ENCODE assay signal across 23 cellular contexts in the genomic region with DNA sequence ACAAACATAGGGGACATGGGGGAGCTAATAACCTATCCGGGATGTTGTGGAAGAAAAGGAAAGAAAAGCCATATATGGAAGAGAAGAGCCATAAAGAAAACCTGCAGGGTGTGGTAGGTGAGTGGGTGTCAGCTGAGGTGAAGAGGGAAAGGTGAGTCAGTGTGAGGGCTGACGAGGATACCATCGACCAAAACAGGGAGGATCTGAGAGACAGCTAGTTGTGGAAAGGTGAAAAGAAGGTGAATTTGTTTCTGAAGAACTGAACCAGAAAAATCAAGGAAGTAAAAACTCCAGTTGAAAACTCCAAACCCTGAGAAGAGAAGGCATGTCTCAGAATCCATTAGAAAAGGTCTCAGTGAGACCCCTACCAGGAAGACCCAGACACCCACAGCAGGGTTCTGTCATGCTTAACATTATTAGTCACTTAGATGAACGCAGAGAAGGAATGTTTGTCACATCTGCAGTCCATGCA. TPM values are rescaled to one million over a fixed set of nuclear protein-coding genes. Genes with fewer than 3 reads are reported as not detected.
DNase-seq lines count a peak whose midpoint lies in the region; ATAC-seq and TF ChIP-seq lines count a peak whose summit lies in the region.
"Had no signal": no experiment of that assay in that cellular context is flagged by ENCODE, and none has a peak within 500 bp of the region (broad histone marks: within the 10 kb centered on the region; RNA-seq: fewer than 3 reads in every experiment).

No MANE protein-coding gene starts in this region.

- H3K4me2 ChIP-seq in OCI-LY7 (ENCODE audit: low read length) (peak overlapping the region; percentile 93), neuronal stem cell (ENCODE audit: insufficient read depth, low read length, poor library complexity, severe bottlenecking) (no peak overlapping the region), PC-3 (ENCODE audit: low read length) (no peak overlapping the region)
- H3K4me2 ChIP-seq: KMS-11 had no signal

- no peak overlapping the region for H4K8ac ChIP-seq in neuronal stem cell (ENCODE audit: low read depth, low read length)

- no peaks in the 10 kb centered on the region for H3F3A ChIP-seq in PC-3 (ENCODE audit: low read length, unreplicated experiment)

- H3K27ac Mint-ChIP-seq in stimulated activated naive B cell treated with anti-CD40 and anti-IgM and Interleukin-4, amounts not matched to agents 10 μg/mL and 1 μg/mL and 100 μg/mL, for 72 hours = peak overlapping the region; percentile 88
- H3K27ac Mint-ChIP-seq: activated naive CD4-positive, alpha-beta T cell treated with anti-CD3 and anti-CD28 coated beads, Interleukin-2, amount 10 ng/mL, durations not matched to agents 7 days and 5 days; CD14-positive monocyte had no signal

- no peak overlapping the region for H3K4ac ChIP-seq in neuronal stem cell (ENCODE audit: low read length)

- ATAC-seq in stimulated activated naive B cell treated with anti-CD40 and anti-IgM and Interleukin-4, amounts not matched to agents 10 μg/mL and 1 μg/mL and 100 μg/mL, for 72 hours (replicated peaks) = peak; percentile 33 to 49
- no peak for ATAC-seq in PC-3
- ATAC-seq: heart right ventricle, left cardiac atrium had no signal

- H3K9ac ChIP-seq in neuronal stem cell (ENCODE audit: low read depth, low read length, poor library complexity) (no peak overlapping the region), PC-3 (ENCODE audit: low read length) (no peak overlapping the region)
- H3K9ac ChIP-seq: KMS-11 had no signal

- 71% methylated on average over 4 of the region's 4 CpGs for WGBS in esophagus muscularis mucosa
- no CpG with 5 or more reads among the region's 4 CpGs for WGBS in neuronal stem cell (ENCODE audit: extremely low coverage in 2 of 2, insufficient read length in 2 of 2, insufficient replicate concordance in 1 of 2), 2 donors
- 64 to 72% (median 70%) methylated on average over 4 of the region's 4 CpGs for WGBS in ovary, 3 donors

- intact Hi-C loops in OCI-LY7 (cut with micrococcal nuclease; ENCODE audit: unreplicated experiment) (no loop called here), esophagus muscularis mucosa (cut with DNase I) (no loop called here), ovary (cut with DNase I) (no loop called here), PC-3 (cut with micrococcal nuclease) (no loop called here)

- no peaks in the 10 kb centered on the region for H3K9me2 ChIP-seq in OCI-LY7 (ENCODE audit: insufficient read depth, low read length)
- no peaks in the 10 kb centered on the region for H3K9me2 ChIP-seq in PC-3 (replicated peaks; ENCODE audit: low read length)

- peaks cover 100% of the 10 kb centered on the region for H3K79me2 ChIP-seq in OCI-LY7 (ENCODE audit: insufficient read depth, low read depth, low read length)
- H3K79me2 ChIP-seq in PC-3 (ENCODE audit: low read length) = no peaks in the 10 kb centered on the region

- BruUV-seq in OCI-LY7 (replicated peaks; lab: Mats Ljungman, UMichigan) (no TSS peak), PC-3 (replicated peaks; lab: Mats Ljungman, UMichigan) (no TSS peak)

- no peak for TF ChIP-seq EP300 in esophagus muscularis mucosa (IDR thresholded peaks at IDR 0.05)
- no peak for TF ChIP-seq EP300 in ovary (IDR thresholded peaks at IDR 0.05)

- H3K4me1 ChIP-seq in OCI-LY7 (ENCODE audit: insufficient read depth, low read length, poor library complexity, severe bottlenecking) (peaks cover 64% of the 10 kb centered on the region), esophagus muscularis mucosa (peaks cover 0 to 18% (median 16%) of the 10 kb centered on the region in 4 donors), neuronal stem cell (ENCODE audit: control insufficient read depth in 2 of 2, insufficient read depth in 1 of 2, low read depth in 1 of 2, low read length in 2 of 2) (peaks cover 0 to 6% of the 10 kb centered on the region in 2 donors), ovary (ENCODE audit: insufficient read depth) (no peaks in the 10 kb centered on the region), PC-3 (ENCODE audit: insufficient read depth, low read length) (no peaks in the 10 kb centered on the region)

- DNase-seq in activated CD4-positive, alpha-beta T cell treated with anti-CD3 and anti-CD28 coated beads for 48 hours = peak; percentile 16
- DNase-seq in activated CD4-positive, alpha-beta T cell treated with anti-CD3 and anti-CD28 coated beads, Interleukin-2, amount 50 U/mL, for 4 hours = no peak
- no peak for DNase-seq in OCI-LY7 (ENCODE audit: low spot score)
- peak; percentile 47 for DNase-seq in esophagus muscularis mucosa (ENCODE audit: extremely low spot score)
- DNase-seq in stimulated activated naive B cell treated with anti-CD40 and anti-IgM and Interleukin-4, amounts not matched to agents 10 μg/mL and 1 μg/mL and 100 μg/mL, for 72 hours = no peak
- no peak for DNase-seq in neuronal stem cell (ENCODE audit: low spot score)
- DNase-seq in ovary = no peak
- no peak for DNase-seq in PC-3
- DNase-seq: activated naive CD4-positive, alpha-beta T cell treated with anti-CD3 and anti-CD28 coated beads, Interleukin-2, amount 10 ng/mL, durations not matched to agents 7 days and 5 days; dermis blood vessel endothelial cell; heart right ventricle; left cardiac atrium; NCI-H1105 treated with DMSO at 0.1 percent for 48 hours; NCI-H2227 treated with DMSO at 0.1 percent for 48 hours; NK-92 treated with Interleukin-12 subunit alpha and Interleukin-12 subunit beta, amount 100 ng/mL, for 24 hours; posterior cingulate gyrus; SHP77 treated with DMSO at 0.1 percent for 48 hours; tibial artery had no signal

- no peak overlapping the region for H3K14ac ChIP-seq in neuronal stem cell (ENCODE audit: low read length)

- H2BK12ac ChIP-seq in neuronal stem cell (ENCODE audit: low read length) = no peak overlapping the region

- H3K27ac ChIP-seq in OCI-LY7 (ENCODE audit: low read depth, low read length, poor library complexity, severe bottlenecking) (peak overlapping the region; percentile 13), esophagus muscularis mucosa (replicated peaks in 1 of 4) (no peak overlapping the region), neuronal stem cell (replicated peaks; ENCODE audit: low read length) (no peak overlapping the region), ovary (no peak overlapping the region), PC-3 (ENCODE audit: low read length) (no peak overlapping the region)
- H3K27ac ChIP-seq: heart right ventricle, KMS-11, tibial artery had no signal

- H3K4me1 Mint-ChIP-seq in stimulated activated naive B cell treated with anti-CD40 and anti-IgM and Interleukin-4, amounts not matched to agents 10 μg/mL and 1 μg/mL and 100 μg/mL, for 72 hours = peaks cover 57 to 79% of the 10 kb centered on the region in 2 donors
- H3K4me1 Mint-ChIP-seq: activated naive CD4-positive, alpha-beta T cell treated with anti-CD3 and anti-CD28 coated beads, Interleukin-2, amount 10 ng/mL, durations not matched to agents 7 days and 5 days had no signal

- no peak overlapping the region for H2BK15ac ChIP-seq in neuronal stem cell (ENCODE audit: low read length)

- H3K27me3 ChIP-seq in esophagus muscularis mucosa (no peaks in the 10 kb centered on the region), neuronal stem cell (ENCODE audit: control insufficient read depth in 3 of 3, insufficient read depth in 3 of 3, low read depth in 1 of 3, low read length in 3 of 3) (no peaks in the 10 kb centered on the region), ovary (no peaks in the 10 kb centered on the region), PC-3 (ENCODE audit: low read length) (peaks cover 19% of the 10 kb centered on the region; the same call in 1 of the 2 replicates)
- H3K27me3 ChIP-seq: tibial artery had no signal

- no peak overlapping the region for H2AFZ ChIP-seq in OCI-LY7 (ENCODE audit: low read length)
- H2AFZ ChIP-seq in neuronal stem cell (ENCODE audit: low read length) = no peak overlapping the region
- H2AFZ ChIP-seq in PC-3 (ENCODE audit: low read length) = no peak overlapping the region

- H3K4me3 ChIP-seq in OCI-LY7 (ENCODE audit: low read depth, low read length, poor library complexity, severe bottlenecking) = peak overlapping the region; percentile 90
- H3K4me3 ChIP-seq in esophagus muscularis mucosa = no peak overlapping the region
- no peak overlapping the region for H3K4me3 ChIP-seq in neuronal stem cell (ENCODE audit: low read length in 2 of 2)
- H3K4me3 ChIP-seq in ovary = no peak overlapping the region
- no peak overlapping the region for H3K4me3 ChIP-seq in PC-3 (ENCODE audit: low read length)
- H3K4me3 ChIP-seq: heart right ventricle, skin epidermis, tibial artery had no signal

- TF ChIP-seq POLR2A in esophagus muscularis mucosa (IDR thresholded peaks at IDR 0.05; ENCODE audit: low read depth) (no peak), ovary (IDR thresholded peaks at IDR 0.05) (no peak)

- no peaks in the 10 kb centered on the region for H3K9me3 ChIP-seq in OCI-LY7 (ENCODE audit: low read length)
- no peaks in the 10 kb centered on the region for H3K9me3 ChIP-seq in esophagus muscularis mucosa
- no peaks in the 10 kb centered on the region for H3K9me3 ChIP-seq in neuronal stem cell (replicated peaks in 1 of 2; ENCODE audit: control insufficient read depth in 2 of 2, insufficient read depth in 1 of 2, low read depth in 1 of 2, low read length in 2 of 2)
- H3K9me3 ChIP-seq in ovary = no peaks in the 10 kb centered on the region
- no peaks in the 10 kb centered on the region for H3K9me3 ChIP-seq in PC-3 (ENCODE audit: low read length)
- H3K9me3 ChIP-seq: heart right ventricle, tibial artery had no signal

- H3K79me1 ChIP-seq in neuronal stem cell (ENCODE audit: low read depth, low read length) = no peaks in the 10 kb centered on the region

- H2BK120ac ChIP-seq in neuronal stem cell (ENCODE audit: low read depth, low read length) = no peak overlapping the region

- H3K27me3 Mint-ChIP-seq in stimulated activated naive B cell treated with anti-CD40 and anti-IgM and Interleukin-4, amounts not matched to agents 10 μg/mL and 1 μg/mL and 100 μg/mL, for 72 hours = no peaks in the 10 kb centered on the region

- peaks cover 84% of the 10 kb centered on the region for H3K36me3 ChIP-seq in OCI-LY7 (ENCODE audit: insufficient read depth, low read length)
- no peaks in the 10 kb centered on the region for H3K36me3 ChIP-seq in esophagus muscularis mucosa
- no peaks in the 10 kb centered on the region for H3K36me3 ChIP-seq in neuronal stem cell (replicated peaks in 1 of 2; ENCODE audit: control insufficient read depth in 2 of 2, insufficient read depth in 2 of 2, low read length in 2 of 2)
- no peaks in the 10 kb centered on the region for H3K36me3 ChIP-seq in ovary
- H3K36me3 ChIP-seq in PC-3 (ENCODE audit: low read depth, low read length) = no peaks in the 10 kb centered on the region
- H3K36me3 ChIP-seq: heart right ventricle, tibial artery had no signal

- no peak overlapping the region for H2AK5ac ChIP-seq in neuronal stem cell (ENCODE audit: low read depth, low read length)

- peaks cover 50% of the 10 kb centered on the region for H4K20me1 ChIP-seq in OCI-LY7 (ENCODE audit: insufficient read depth, low read length)
- no peaks in the 10 kb centered on the region for H4K20me1 ChIP-seq in PC-3 (ENCODE audit: low read length)

- TF ChIP-seq CTCF in OCI-LY7 (conservative IDR thresholded peaks at IDR 0.05; ENCODE audit: low read length) (no peak), esophagus muscularis mucosa (IDR thresholded peaks at IDR 0.05) (no peak), ovary (IDR thresholded peaks at IDR 0.05) (no peak), PC-3 (conservative IDR thresholded peaks at IDR 0.05; ENCODE audit: low read depth, low read length) (no peak)

- POLR2A ChIA-PET in OCI-LY7 (lab: Charles Lee) (interaction anchor here (0.5 to 2.4 kb wide), 9 partner anchors 12 to 1038 kb away, joined by 3 to 19 read pairs (median 4); no protein-coding TSS in a partner anchor), PC-3 (lab: Charles Lee; ENCODE audit: unreplicated experiment) (no interaction called here)

- no peak overlapping the region for H2BK5ac ChIP-seq in neuronal stem cell (ENCODE audit: low read length)

- peaks cover 57 to 69% of the 10 kb centered on the region in 2 donors for H3K36me3 Mint-ChIP-seq in stimulated activated naive B cell treated with anti-CD40 and anti-IgM and Interleukin-4, amounts not matched to agents 10 μg/mL and 1 μg/mL and 100 μg/mL, for 72 hours
- H3K36me3 Mint-ChIP-seq: activated naive CD4-positive, alpha-beta T cell treated with anti-CD3 and anti-CD28 coated beads, Interleukin-2, amount 10 ng/mL, durations not matched to agents 7 days and 5 days had no signal

- H3K23ac ChIP-seq in neuronal stem cell (ENCODE audit: low read depth, low read length, poor library complexity) = no peak overlapping the region

- H4K91ac ChIP-seq in neuronal stem cell (ENCODE audit: low read depth, low read length, poor library complexity) = no peak overlapping the region

- no peak overlapping the region for H3K18ac ChIP-seq in neuronal stem cell (ENCODE audit: low read length)

- peaks cover 0 to 2% of the 10 kb centered on the region in 2 donors for H3K9me3 Mint-ChIP-seq in stimulated activated naive B cell treated with anti-CD40 and anti-IgM and Interleukin-4, amounts not matched to agents 10 μg/mL and 1 μg/mL and 100 μg/mL, for 72 hours
- H3K9me3 Mint-ChIP-seq: activated naive CD4-positive, alpha-beta T cell treated with anti-CD3 and anti-CD28 coated beads, Interleukin-2, amount 10 ng/mL, durations not matched to agents 7 days and 5 days had no signal

- peak overlapping the region; percentile 91 to 93 for H3K4me3 Mint-ChIP-seq in stimulated activated naive B cell treated with anti-CD40 and anti-IgM and Interleukin-4, amounts not matched to agents 10 μg/mL and 1 μg/mL and 100 μg/mL, for 72 hours
- H3K4me3 Mint-ChIP-seq: activated naive CD4-positive, alpha-beta T cell treated with anti-CD3 and anti-CD28 coated beads, Interleukin-2, amount 10 ng/mL, durations not matched to agents 7 days and 5 days; CD14-positive monocyte had no signal

- CTCF ChIA-PET in OCI-LY7 (lab: Charles Lee; ENCODE audit: unreplicated experiment) = interaction anchor here (1.0 kb wide), 1 partner anchor 24 kb away, joined by 3 read pairs; no protein-coding TSS in a partner anchor
- CTCF ChIA-PET in PC-3 (lab: Charles Lee) = no interaction called here

RNA-seq across cellular contexts. Expression of a gene that starts 4.1 kb away (rescaled TPM):
- total RNA-seq in OCI-LY7 (2014; rRNA removed; shearing (Covaris generic)) = 78.0 and 113 TPM in 2 replicates
- total RNA-seq in OCI-LY7 (2022) (182 and 201 TPM in 2 replicates), esophagus muscularis mucosa (1 to 10 TPM in 2 of 4 donors, under 1 TPM in 2; 0.86 to 5.0 (median 1.1) TPM), ovary (1 to 10 TPM; 1.2 to 4.3 (median 2.2) TPM), PC-3 (2014; rRNA removed) (not detected in 2 replicates)
- not detected for polyA plus RNA-seq in neuronal stem cell (2013, experiment 1 of 2)
- not detected for polyA plus RNA-seq in neuronal stem cell (2013, experiment 2 of 2)
- polyA plus RNA-seq in ovary = 1 to 10 TPM in 1 of 2 donors, under 1 TPM in 1; 0.65 to 6.0 TPM
- total RNA-seq: A172, dermis blood vessel endothelial cell had no signal
- polyA plus RNA-seq: fibroblast of lung had no signal

RNA-seq across cellular contexts. Expression of a gene that starts 37.0 kb away (rescaled TPM):
- 0.16 TPM in 1 of 2 replicates, not detected in the other for total RNA-seq in OCI-LY7 (2014; rRNA removed; shearing (Covaris generic))
- 0.18 and 0.32 TPM in 2 replicates for total RNA-seq in OCI-LY7 (2022)
- total RNA-seq in esophagus muscularis mucosa = not detected
- polyA plus RNA-seq in neuronal stem cell (2013, experiment 1 of 2) = not detected
- not detected for polyA plus RNA-seq in neuronal stem cell (2013, experiment 2 of 2)
- not detected for total RNA-seq in ovary
- not detected for polyA plus RNA-seq in ovary
- not detected in 2 replicates for total RNA-seq in PC-3 (2014; rRNA removed)
- total RNA-seq: A172, dermis blood vessel endothelial cell, fibroblast of lung, heart right ventricle, left cardiac atrium had no signal
- polyA plus RNA-seq: CD14-positive monocyte, fibroblast of lung, heart right ventricle had no signal

Comparison
In these comparisons a context has a peak if more than half of its experiments do, and no peak if none do; other contexts are left out.
1. DNase-seq: peak in activated CD4-positive, alpha-beta T cell treated with anti-CD3 and anti-CD28 coated beads for 48 hours (single experiment) and esophagus muscularis mucosa (single experiment); none in activated CD4-positive, alpha-beta T cell treated with anti-CD3 and anti-CD28 coated beads, Interleukin-2, amount 50 U/mL, for 4 hours (0 of 2), OCI-LY7 (single experiment), stimulated activated naive B cell treated with anti-CD40 and anti-IgM and Interleukin-4, amounts not matched to agents 10 μg/mL and 1 μg/mL and 100 μg/mL, for 72 hours (single experiment), neuronal stem cell (single experiment), ovary (0 of 5) and PC-3 (single experiment).
2. RNA of a gene that starts 4.1 kb away (total RNA-seq): 78.0 to 201 TPM in OCI-LY7; 1.2 to 4.3 TPM in ovary, 0.86 to 5.0 TPM in esophagus muscularis mucosa and not detected in PC-3; every median in the first group is over 10 times any median in the second.